In genomic region chr14:99728231-99728920, GRCh38 we compare ENCODE assay signal across 17 cellular contexts. TPM values are rescaled to one million over a fixed set of nuclear protein-coding genes. Genes with fewer than 3 reads are reported as not detected.
DNase-seq lines count a peak whose midpoint lies in the region; ATAC-seq and TF ChIP-seq lines count a peak whose summit lies in the region.
"Had no signal": no experiment of that assay in that cellular context is flagged by ENCODE, and none has a peak within 500 bp of the region (broad histone marks: within the 10 kb centered on the region; RNA-seq: fewer than 3 reads in every experiment).

No MANE protein-coding gene starts in this region.

- H3K9me3 ChIP-seq in left ventricle myocardium inferior (replicated peaks), result no peaks in the 10 kb centered on the region

- H3K9me3 Mint-ChIP-seq in osteocyte (ENCODE audit: unreplicated experiment), result no peaks in the 10 kb centered on the region
- H3K9me3 Mint-ChIP-seq: activated T-helper 2 cell treated with anti-CD3 and anti-CD28 coated beads, Interferon-gamma antibody, Interleukin-2, Interleukin-4, amounts not matched to agents 10 μg/mL and 5 μg/mL and 100 μg/mL, durations not matched to agents 14 hours and 24 hours and 36 hours; naive B cell; stimulated activated naive CD8-positive, alpha-beta T cell treated with anti-CD3 and anti-CD28 coated beads, Interleukin-15, amount 100 ng/mL, for 72 hours had no signal

- no peak overlapping the region for H3K27ac Mint-ChIP-seq in osteocyte (ENCODE audit: unreplicated experiment)
- H3K27ac Mint-ChIP-seq: activated T-helper 2 cell treated with anti-CD3 and anti-CD28 coated beads, Interferon-gamma antibody, Interleukin-2, Interleukin-4, amounts not matched to agents 10 μg/mL and 5 μg/mL and 100 μg/mL, durations not matched to agents 14 hours and 24 hours and 36 hours; naive B cell; stimulated activated naive CD8-positive, alpha-beta T cell treated with anti-CD3 and anti-CD28 coated beads, Interleukin-15, amount 100 ng/mL, for 72 hours had no signal

- H3K4me3 ChIP-seq in left ventricle myocardium inferior (no peak overlapping the region), coronary artery (no peak overlapping the region), foreskin fibroblast (ENCODE audit: low read depth in 1 of 2, low read length in 2 of 2) (no peak overlapping the region)

- H3K4me3 Mint-ChIP-seq in osteocyte (ENCODE audit: unreplicated experiment), result no peak overlapping the region
- H3K4me3 Mint-ChIP-seq: naive B cell; stimulated activated naive CD8-positive, alpha-beta T cell treated with anti-CD3 and anti-CD28 coated beads, Interleukin-15, amount 100 ng/mL, for 72 hours had no signal

- TF ChIP-seq CTCF in left ventricle myocardium inferior (IDR thresholded peaks at IDR 0.05; ENCODE audit: borderline replicate concordance) (no peak), coronary artery (IDR thresholded peaks at IDR 0.05) (no peak), osteocyte (IDR thresholded peaks at IDR 0.05) (no peak), foreskin fibroblast (IDR thresholded peaks at IDR 0.05; ENCODE audit: low read depth, low read length) (no peak)

- intact Hi-C loops in left ventricle myocardium inferior (cut with micrococcal nuclease) (no loop called here), Right ventricle myocardium superior (cut with DNase I) (no loop called here)

- peak; percentile 7 for DNase-seq in left ventricle myocardium inferior
- DNase-seq in Right ventricle myocardium superior, result no peak
- peak; percentile 54 for DNase-seq in coronary artery (ENCODE audit: low spot score)
- DNase-seq in osteocyte (ENCODE audit: extremely low spot score, unreplicated experiment), result peak; percentile 75
- DNase-seq in foreskin fibroblast, result no peak
- DNase-seq in RKO (ENCODE audit: low spot score), result no peak
- DNase-seq: activated CD4-positive, alpha-beta T cell treated with anti-CD3 and anti-CD28 coated beads, Interleukin-2, amount 50 U/mL, for 48 hours; dermis blood vessel endothelial cell; DND-41; erythroblast; HCEC 1CT; Karpas-422; naive B cell; NCI-H1105 treated with DMSO at 0.1 percent for 48 hours had no signal

- no peak overlapping the region for H3K27ac ChIP-seq in left ventricle myocardium inferior (replicated peaks)
- no peak overlapping the region for H3K27ac ChIP-seq in coronary artery

- ATAC-seq in Right ventricle myocardium superior (ENCODE audit: poor library complexity), result no peak
- ATAC-seq in HG03342 (IDR thresholded peaks at IDR 0.05; ENCODE audit: unreplicated experiment), result no peak
- ATAC-seq: stimulated activated naive CD8-positive, alpha-beta T cell treated with anti-CD3 and anti-CD28 coated beads, Interleukin-15, amount 100 ng/mL, for 72 hours had no signal

- no peaks in the 10 kb centered on the region for H3K36me3 Mint-ChIP-seq in osteocyte (ENCODE audit: unreplicated experiment)

- H3K4me1 ChIP-seq in left ventricle myocardium inferior, result peaks cover 39% of the 10 kb centered on the region

- no peaks in the 10 kb centered on the region for H3K36me3 ChIP-seq in left ventricle myocardium inferior

- peaks cover 11% of the 10 kb centered on the region for H3K27me3 ChIP-seq in left ventricle myocardium inferior (ENCODE audit: low read depth)

- peaks cover 3% of the 10 kb centered on the region for H3K4me1 Mint-ChIP-seq in osteocyte (ENCODE audit: unreplicated experiment)
- H3K4me1 Mint-ChIP-seq: stimulated activated naive CD8-positive, alpha-beta T cell treated with anti-CD3 and anti-CD28 coated beads, Interleukin-15, amount 100 ng/mL, for 72 hours had no signal

- H3K27me3 Mint-ChIP-seq in osteocyte (ENCODE audit: unreplicated experiment), result peaks cover 3% of the 10 kb centered on the region

RNA-seq across cellular contexts. Expression of gene CYP46A1, which starts 44.3 kb away (rescaled TPM):
- 4.2 TPM for total RNA-seq in left ventricle myocardium inferior
- 3.0 TPM for total RNA-seq in Right ventricle myocardium superior
- total RNA-seq in osteocyte, result 1.3 and 1.8 TPM in 2 replicates
- total RNA-seq: activated T-helper 2 cell treated with anti-CD3 and anti-CD28 coated beads, Interferon-gamma antibody, Interleukin-2, Interleukin-4, amounts not matched to agents 10 μg/mL and 5 μg/mL and 100 μg/mL, durations not matched to agents 14 hours and 24 hours and 36 hours had no signal

Comparison
In these comparisons a context has a peak if more than half of its experiments do, and no peak if none do; other contexts are left out.
1. DNase-seq: peak in left ventricle myocardium inferior (single experiment), coronary artery (single experiment) and osteocyte (single experiment); none in Right ventricle myocardium superior (single experiment), foreskin fibroblast (0 of 2) and RKO (single experiment).